Comparison of ENCODE assay signal across 19 cellular contexts in the genomic region with DNA sequence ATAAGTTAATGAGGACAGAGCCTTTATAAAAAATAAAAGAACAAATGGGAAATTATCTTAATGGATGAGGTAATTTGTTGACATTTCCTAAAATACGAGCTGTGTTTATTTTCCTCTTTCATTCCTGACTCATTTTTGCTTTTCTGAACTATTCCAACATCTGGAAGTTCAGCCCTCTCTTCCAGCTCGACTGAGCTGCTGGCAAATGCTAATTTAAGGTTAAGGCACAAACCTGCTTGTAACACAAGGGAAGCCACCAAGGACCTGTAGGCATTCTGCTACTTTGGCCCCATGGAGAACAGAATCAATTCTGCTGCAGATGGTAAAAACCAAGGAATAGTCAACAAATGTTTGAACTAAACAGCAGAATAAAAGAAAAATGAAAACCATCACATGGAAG.
"Had no signal": no experiment of that assay in that cellular context is flagged by ENCODE, and none has a peak within 500 bp of the region (broad histone marks: within the 10 kb centered on the region; RNA-seq: fewer than 3 reads in every experiment).

No MANE protein-coding gene starts in this region.

- H3K36me3 ChIP-seq: adrenal gland, esophagus squamous epithelium, upper lobe of right lung had no signal

- H3K4me1 Mint-ChIP-seq: activated CD4-positive, alpha-beta T cell treated with anti-CD3 and anti-CD28 coated beads for 36 hours; activated naive CD4-positive, alpha-beta T cell treated with anti-CD3 and anti-CD28 coated beads, Interleukin-2, amount 50 U/mL, for 24 hours had no signal

- H3K27me3 ChIP-seq: adrenal gland, esophagus squamous epithelium, foreskin keratinocyte, upper lobe of right lung had no signal

- H3K27me3 Mint-ChIP-seq: dendritic cell treated with granulocyte-macrophage colony-stimulating factor and Interleukin-4, amounts not matched to agents 40 ng/mL and 50 ng/mL, for 4 days had no signal

- H3K36me3 Mint-ChIP-seq: activated naive CD4-positive, alpha-beta T cell treated with anti-CD3 and anti-CD28 coated beads, Interleukin-2, amount 50 U/mL, for 24 hours had no signal

- H3K9me3 ChIP-seq: adrenal gland, esophagus squamous epithelium, upper lobe of right lung had no signal

- H3K27ac ChIP-seq: adrenal gland, esophagus squamous epithelium, foreskin keratinocyte, upper lobe of right lung had no signal

- H3K9me3 Mint-ChIP-seq: activated naive CD4-positive, alpha-beta T cell treated with anti-CD3 and anti-CD28 coated beads, Interleukin-2, amount 50 U/mL, for 24 hours; dendritic cell treated with granulocyte-macrophage colony-stimulating factor and Interleukin-4, amounts not matched to agents 40 ng/mL and 50 ng/mL, for 4 days had no signal

- DNase-seq: activated CD4-positive, alpha-beta T cell treated with anti-CD3 and anti-CD28 coated beads for 36 hours; activated CD4-positive, alpha-beta T cell treated with anti-CD3 and anti-CD28 coated beads, Interleukin-2, amount 50 U/mL, for 48 hours; activated gamma-delta T cell; adrenal gland; effector CD8-positive, alpha-beta T cell; esophagus squamous epithelium; foreskin keratinocyte; hippocampal formation; left colon; nephron progenitor cell; nucleus accumbens; stimulated activated CD4-positive, alpha-beta T cell treated with anti-CD3 and anti-CD28 coated beads, Interleukin-12 subunit alpha, Interleukin-12 subunit beta, amount 100 ng/mL, for 4 hours; stimulated activated CD4-positive, alpha-beta T cell treated with anti-CD3 and anti-CD28 coated beads, Interleukin-1b, Interleukin-23, amount 100 ng/mL, for 48 hours; stimulated activated CD8-positive, alpha-beta memory T cell treated with anti-CD3 and anti-CD28 coated beads, Interleukin-4, amount 100 ng/mL, for 48 hours; stimulated activated naive CD4-positive, alpha-beta T cell; upper lobe of right lung had no signal

- H3K4me1 ChIP-seq: esophagus squamous epithelium, upper lobe of right lung had no signal

- ATAC-seq: activated CD4-positive, alpha-beta T cell treated with anti-CD3 and anti-CD28 coated beads for 36 hours; foreskin keratinocyte; left colon; upper lobe of right lung had no signal

- H3K27ac Mint-ChIP-seq: activated CD4-positive, alpha-beta T cell treated with anti-CD3 and anti-CD28 coated beads for 36 hours; activated naive CD4-positive, alpha-beta T cell treated with anti-CD3 and anti-CD28 coated beads, Interleukin-2, amount 50 U/mL, for 24 hours; dendritic cell treated with granulocyte-macrophage colony-stimulating factor and Interleukin-4, amounts not matched to agents 40 ng/mL and 50 ng/mL, for 4 days; nephron progenitor cell had no signal

- H3K4me3 Mint-ChIP-seq: activated CD4-positive, alpha-beta T cell treated with anti-CD3 and anti-CD28 coated beads for 36 hours; activated naive CD4-positive, alpha-beta T cell treated with anti-CD3 and anti-CD28 coated beads, Interleukin-2, amount 50 U/mL, for 24 hours; dendritic cell treated with granulocyte-macrophage colony-stimulating factor and Interleukin-4, amounts not matched to agents 40 ng/mL and 50 ng/mL, for 4 days; nephron progenitor cell had no signal

- H3K4me3 ChIP-seq: adrenal gland, esophagus squamous epithelium, lung, upper lobe of right lung had no signal
